In the genomic region with DNA sequence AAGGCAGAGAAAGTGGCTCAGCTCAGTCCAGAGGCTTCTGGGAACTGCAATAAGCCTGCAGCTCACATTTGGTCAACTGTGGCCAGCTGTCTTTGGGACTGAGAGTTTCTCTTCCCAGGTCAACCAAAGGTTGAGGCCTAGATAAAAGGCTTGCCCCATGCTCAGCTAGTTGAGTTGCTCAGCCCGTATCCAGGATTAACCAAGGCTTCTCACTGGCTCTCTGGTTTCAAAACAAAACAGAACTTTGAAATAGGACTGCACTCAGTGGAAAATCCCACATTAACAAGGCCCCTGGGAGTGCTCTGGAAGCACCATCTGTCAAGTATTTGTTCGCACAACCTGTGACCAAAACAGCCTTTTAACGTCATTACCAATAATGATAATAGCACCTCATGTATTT, we compare ENCODE assay signal across 1 cellular context.
TF ChIP-seq lines count a peak whose summit lies in the region.

No MANE protein-coding gene starts in this region.

TF ChIP-seq in IMR-90, 13 proteins besides CTCF, POLR2A, EP300 and RAD21:
- no peak for TF ChIP-seq BHLHE40 (IDR thresholded peaks at IDR 0.05; ENCODE audit: low read depth, low read length)
- TF ChIP-seq RFX5 (IDR thresholded peaks at IDR 0.05; ENCODE audit: low read depth, low read length) = no peak
